ENCODE assay signal across 20 cellular contexts in the genomic region with DNA sequence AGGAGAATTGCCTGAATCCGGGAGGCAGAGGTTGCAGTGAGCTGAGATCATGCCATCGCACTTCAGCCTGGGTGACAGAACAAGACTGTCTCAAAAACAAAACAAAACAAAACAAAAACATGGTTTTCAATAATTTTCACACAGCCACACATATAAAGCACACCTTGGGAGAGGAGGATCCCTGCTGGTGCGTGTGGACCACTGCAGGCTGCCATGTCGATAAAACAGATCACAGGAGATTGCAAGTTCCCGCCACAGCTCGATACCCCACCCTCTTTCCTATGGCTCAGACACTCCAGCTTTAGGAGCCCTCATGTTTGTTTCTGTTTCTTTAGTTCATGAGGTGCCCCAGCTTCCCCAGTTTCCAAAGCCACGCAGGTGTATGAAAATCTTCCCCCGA. TPM values are rescaled to one million over a fixed set of nuclear protein-coding genes. Genes with fewer than 3 reads are reported as not detected.
DNase-seq lines count a peak whose midpoint lies in the region; ATAC-seq and TF ChIP-seq lines count a peak whose summit lies in the region.
"Had no signal": no experiment of that assay in that cellular context is flagged by ENCODE, and none has a peak within 500 bp of the region (broad histone marks: within the 10 kb centered on the region; RNA-seq: fewer than 3 reads in every experiment).

No MANE protein-coding gene starts in this region.

- no peak for TF ChIP-seq POLR2A in suprapubic skin (IDR thresholded peaks at IDR 0.05)

- H3K4me3 ChIP-seq in GM23338 (no peak overlapping the region), endodermal cell (ENCODE audit: low read length) (no peak overlapping the region), parathyroid adenoma (ENCODE audit: low read depth, low read length) (no peak overlapping the region), suprapubic skin (no peak overlapping the region)
- H3K4me3 ChIP-seq: Peyer's patch had no signal

- 86 to 87% methylated on average over 5 to 8 of the region's 8 CpGs for WGBS in endodermal cell (ENCODE audit: insufficient coverage in 1 of 2, insufficient read length in 1 of 2), 2 experiments
- 65% methylated on average over 8 of the region's 8 CpGs for WGBS in suprapubic skin

- no peaks in the 10 kb centered on the region for H3K27me3 ChIP-seq in GM23338 (ENCODE audit: insufficient read depth)
- H3K27me3 ChIP-seq in endodermal cell (ENCODE audit: control insufficient read depth, insufficient read depth, low read length, poor library complexity, severe bottlenecking): no peaks in the 10 kb centered on the region
- no peaks in the 10 kb centered on the region for H3K27me3 ChIP-seq in parathyroid adenoma (ENCODE audit: control insufficient read depth, insufficient read depth, low read length)
- H3K27me3 ChIP-seq in suprapubic skin: no peaks in the 10 kb centered on the region
- H3K27me3 ChIP-seq: Peyer's patch had no signal

- no peak overlapping the region for H3K9ac ChIP-seq in endodermal cell (ENCODE audit: extremely low read depth, low read length, poor library complexity, severe bottlenecking)
- H3K9ac ChIP-seq in parathyroid adenoma: no peak overlapping the region

- H3K4me1 ChIP-seq in GM23338 (ENCODE audit: insufficient read depth) (no peaks in the 10 kb centered on the region), endodermal cell (ENCODE audit: control insufficient read depth, insufficient read depth, low read length) (peaks cover 8% of the 10 kb centered on the region), parathyroid adenoma (no peaks in the 10 kb centered on the region), suprapubic skin (peaks cover 47% of the 10 kb centered on the region)
- H3K4me1 ChIP-seq: Peyer's patch had no signal

- H3K4me1 Mint-ChIP-seq in GM23338: peaks cover 3% of the 10 kb centered on the region
- peaks cover 18% of the 10 kb centered on the region for H3K4me1 Mint-ChIP-seq in endodermal cell

- H3K9me3 ChIP-seq in endodermal cell (ENCODE audit: control insufficient read depth, low read length) (no peaks in the 10 kb centered on the region), parathyroid adenoma (ENCODE audit: control insufficient read depth, low read length) (no peaks in the 10 kb centered on the region), suprapubic skin (no peaks in the 10 kb centered on the region)
- H3K9me3 ChIP-seq: Peyer's patch had no signal

- no peak for TF ChIP-seq EP300 in suprapubic skin (IDR thresholded peaks at IDR 0.05)

- H3K27me3 Mint-ChIP-seq in GM23338 (ENCODE audit: insufficient read depth, low read depth, poor library complexity): peaks cover 4% of the 10 kb centered on the region
- peaks cover 3% of the 10 kb centered on the region for H3K27me3 Mint-ChIP-seq in endodermal cell (ENCODE audit: insufficient read depth)

- no peaks in the 10 kb centered on the region; the same call in 2 of the 3 replicates for H3K9me3 Mint-ChIP-seq in GM23338
- H3K9me3 Mint-ChIP-seq in endodermal cell: no peaks in the 10 kb centered on the region
- H3K9me3 Mint-ChIP-seq: CD8-positive, alpha-beta T cell had no signal

- no peak overlapping the region for H3K4me3 Mint-ChIP-seq in GM23338
- H3K4me3 Mint-ChIP-seq in endodermal cell: no peak overlapping the region
- H3K4me3 Mint-ChIP-seq: CD8-positive, alpha-beta T cell had no signal

- DNase-seq in GM23338 (ENCODE audit: low spot score) (no peak), NCI-H69 (lab: John Stamatoyannopoulos, UW) (peak; percentile 15), endodermal cell (no peak), kidney glomerular epithelial cell (lab: John Stamatoyannopoulos, UW) (no peak), suprapubic skin (ENCODE audit: low spot score in 2 of 2) (no peak)
- DNase-seq: CD8-positive, alpha-beta T cell; DND-41; H7; KBM-7; NCI-H1092 treated with DMSO at 0.1 percent for 48 hours; NCI-H1694; NCI-H2171; NCI-H446 treated with DMSO at 0.1 percent for 48 hours; NCI-H82; SHP77 had no signal

- H3K36me3 ChIP-seq in GM23338 (ENCODE audit: insufficient read depth) (no peaks in the 10 kb centered on the region), endodermal cell (ENCODE audit: control insufficient read depth, insufficient read depth, low read length) (no peaks in the 10 kb centered on the region), parathyroid adenoma (ENCODE audit: control insufficient read depth, insufficient read depth, low read length) (no peaks in the 10 kb centered on the region), suprapubic skin (no peaks in the 10 kb centered on the region)
- H3K36me3 ChIP-seq: Peyer's patch had no signal

- ATAC-seq in GM23338 (peak; percentile 55; the same call in 2 of the 3 replicates), HG03280 (IDR thresholded peaks at IDR 0.05; ENCODE audit: unreplicated experiment) (no peak)
- ATAC-seq: CD8-positive, alpha-beta T cell had no signal

- H3K27ac Mint-ChIP-seq in GM23338 (no peak overlapping the region), endodermal cell (no peak overlapping the region)
- H3K27ac Mint-ChIP-seq: CD8-positive, alpha-beta T cell had no signal

- peak overlapping the region; percentile 90; the same call in 1 of the 2 replicates for H2AFZ ChIP-seq in GM23338
- H2AFZ ChIP-seq in parathyroid adenoma: no peak overlapping the region

- H3K27ac ChIP-seq in GM23338 (ENCODE audit: low read depth) (no peak overlapping the region), endodermal cell (ENCODE audit: low read depth, low read length) (no peak overlapping the region), parathyroid adenoma (no peak overlapping the region), suprapubic skin (no peak overlapping the region)
- H3K27ac ChIP-seq: Peyer's patch had no signal

- H4K20me1 ChIP-seq in GM23338 (replicated peaks; ENCODE audit: insufficient read depth): no peaks in the 10 kb centered on the region

- H3K4me2 ChIP-seq in GM23338: no peak overlapping the region
- H3K4me2 ChIP-seq in parathyroid adenoma (ENCODE audit: low read length): no peak overlapping the region

- H3F3A ChIP-seq in GM23338 (replicated peaks; ENCODE audit: low read depth): no peaks in the 10 kb centered on the region

- H3K79me2 ChIP-seq in GM23338 (replicated peaks; ENCODE audit: insufficient read depth) (no peaks in the 10 kb centered on the region), parathyroid adenoma (no peaks in the 10 kb centered on the region)

- TF ChIP-seq CTCF in GM23338 (conservative IDR thresholded peaks at IDR 0.05; ENCODE audit: low read depth in 2 of 2) (peak; percentile 33 to 40), endodermal cell (conservative IDR thresholded peaks at IDR 0.05) (peak; percentile 54), parathyroid adenoma (IDR thresholded peaks at IDR 0.05) (peak; percentile 10), suprapubic skin (IDR thresholded peaks at IDR 0.05) (no peak)

- H3K9me2 ChIP-seq in GM23338 (ENCODE audit: insufficient read depth): no peaks in the 10 kb centered on the region

- H3K36me3 Mint-ChIP-seq in GM23338 (ENCODE audit: low read depth) (no peaks in the 10 kb centered on the region), endodermal cell (ENCODE audit: low read depth) (no peaks in the 10 kb centered on the region)
- H3K36me3 Mint-ChIP-seq: CD8-positive, alpha-beta T cell had no signal

TF ChIP-seq in GM23338, 12 proteins besides CTCF, POLR2A, EP300 and RAD21:
- TF ChIP-seq ZNF114 (CRISPR knock-in tag; IDR thresholded peaks at IDR 0.05) (no peak), EZH2phosphoT487 (IDR thresholded peaks at IDR 0.05; ENCODE audit: unreplicated experiment) (no peak), EZH2 (IDR thresholded peaks at IDR 0.05; ENCODE audit: low read depth, unreplicated experiment) (no peak), CREB1 (CRISPR knock-in tag; IDR thresholded peaks at IDR 0.05; ENCODE audit: low read depth) (no peak), STAT1 (IDR thresholded peaks at IDR 0.05; ENCODE audit: unreplicated experiment) (no peak), NANOG (IDR thresholded peaks at IDR 0.05; ENCODE audit: borderline replicate concordance) (no peak)
- TF ChIP-seq, protein P1, sequence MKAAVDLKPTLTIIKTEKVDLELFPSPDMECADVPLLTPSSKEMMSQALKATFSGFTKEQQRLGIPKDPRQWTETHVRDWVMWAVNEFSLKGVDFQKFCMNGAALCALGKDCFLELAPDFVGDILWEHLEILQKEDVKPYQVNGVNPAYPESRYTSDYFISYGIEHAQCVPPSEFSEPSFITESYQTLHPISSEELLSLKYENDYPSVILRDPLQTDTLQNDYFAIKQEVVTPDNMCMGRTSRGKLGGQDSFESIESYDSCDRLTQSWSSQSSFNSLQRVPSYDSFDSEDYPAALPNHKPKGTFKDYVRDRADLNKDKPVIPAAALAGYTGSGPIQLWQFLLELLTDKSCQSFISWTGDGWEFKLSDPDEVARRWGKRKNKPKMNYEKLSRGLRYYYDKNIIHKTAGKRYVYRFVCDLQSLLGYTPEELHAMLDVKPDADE (IDR thresholded peaks at IDR 0.05): no peak

RNA-seq across cellular contexts. Expression of a gene that starts 31.3 kb away (rescaled TPM):
- not detected in 2 replicates for total RNA-seq in GM23338 (2014; rRNA removed; shearing (Covaris generic))
- polyA plus RNA-seq in GM23338 (2016; fragmentation: Nextera tagmentation; extraction: Ambion mirVana): not detected in 2 replicates
- not detected for total RNA-seq in endodermal cell
- polyA plus RNA-seq in endodermal cell (2013, experiment 1 of 2): not detected
- polyA plus RNA-seq in endodermal cell (2013, experiment 2 of 2): not detected
- total RNA-seq in suprapubic skin: not detected
- total RNA-seq: CD8-positive, alpha-beta T cell; H7; HT1080; Peyer's patch had no signal
- polyA plus RNA-seq: BJ had no signal

RNA-seq across cellular contexts. Expression of a gene that starts 33.5 kb away (rescaled TPM):
- not detected in 2 replicates for total RNA-seq in GM23338 (2014; rRNA removed; shearing (Covaris generic))
- polyA plus RNA-seq in GM23338 (2016; fragmentation: Nextera tagmentation; extraction: Ambion mirVana): not detected in 2 replicates
- total RNA-seq in endodermal cell (under 1 TPM in 1 of 2 donors, not detected in 1; 0.15 TPM), suprapubic skin (not detected)
- not detected for polyA plus RNA-seq in endodermal cell (2013, experiment 1 of 2)
- not detected for polyA plus RNA-seq in endodermal cell (2013, experiment 2 of 2)
- total RNA-seq: CD8-positive, alpha-beta T cell; H7; HT1080; Peyer's patch had no signal

Comparison
In these comparisons a context has a peak if more than half of its experiments do, and no peak if none do; other contexts are left out.
1. CTCF ChIP-seq: peak in GM23338 (2 of 2), endodermal cell (single experiment) and parathyroid adenoma (single experiment); none in suprapubic skin (0 of 2).